Comparison of ENCODE assay signal across 8 cellular contexts in genomic region chr14:65440230-65440629, GRCh38.
"Had no signal": no experiment of that assay in that cellular context is flagged by ENCODE, and none has a peak within 500 bp of the region (broad histone marks: within the 10 kb centered on the region; RNA-seq: fewer than 3 reads in every experiment).

No MANE protein-coding gene starts in this region.

- H3K4me3 Mint-ChIP-seq: GM23338, H9, IgD-negative memory B cell had no signal

- H3K27ac Mint-ChIP-seq: GM23338, IgD-negative memory B cell had no signal

- H3K4me2 ChIP-seq: GM23338 had no signal

- H3K27me3 Mint-ChIP-seq: IgD-negative memory B cell had no signal

- ATAC-seq: GM23338, HepG2 had no signal

- H3K4me3 ChIP-seq: GM23338 had no signal

- H2AFZ ChIP-seq: GM23338 had no signal

- DNase-seq: H9, HCEC 1CT, KG1 had no signal

- FAIRE-seq: H1, H54, HepG2 had no signal
